ENCODE assay signal across 19 cellular contexts in genomic region chr6:36068012-36068392, GRCh38. TPM values are rescaled to one million over a fixed set of nuclear protein-coding genes. Genes with fewer than 3 reads are reported as not detected.
DNase-seq lines count a peak whose midpoint lies in the region; ATAC-seq and TF ChIP-seq lines count a peak whose summit lies in the region.
"Had no signal": no experiment of that assay in that cellular context is flagged by ENCODE, and none has a peak within 500 bp of the region (broad histone marks: within the 10 kb centered on the region; RNA-seq: fewer than 3 reads in every experiment).

No MANE protein-coding gene starts in this region.

- H3K9me3 ChIP-seq in colonic mucosa, result no peaks in the 10 kb centered on the region
- H3K9me3 ChIP-seq: ascending aorta, vagina had no signal

- H3K4me1 Mint-ChIP-seq in stimulated activated naive CD8-positive, alpha-beta T cell treated with anti-CD3 and anti-CD28 coated beads, Interleukin-15, Interleukin-2, amounts not matched to agents 100 ng/mL and 50 ng/mL, for 24 hours (ENCODE audit: low read depth), result peaks cover 68% of the 10 kb centered on the region
- peaks cover 15% of the 10 kb centered on the region for H3K4me1 Mint-ChIP-seq in nephron progenitor cell

- H3K27ac ChIP-seq in colonic mucosa, result no peak overlapping the region
- H3K27ac ChIP-seq: ascending aorta, foreskin keratinocyte, vagina had no signal

- no peaks in the 10 kb centered on the region for H3K27me3 ChIP-seq in colonic mucosa
- H3K27me3 ChIP-seq: ascending aorta, foreskin keratinocyte, vagina had no signal

- H3K27me3 Mint-ChIP-seq in stimulated activated naive CD8-positive, alpha-beta T cell treated with anti-CD3 and anti-CD28 coated beads, Interleukin-15, Interleukin-2, amounts not matched to agents 100 ng/mL and 50 ng/mL, for 24 hours, result no peaks in the 10 kb centered on the region
- no peaks in the 10 kb centered on the region for H3K27me3 Mint-ChIP-seq in nephron progenitor cell (ENCODE audit: low read depth, poor library complexity)

- H3K4me1 ChIP-seq in colonic mucosa, result no peaks in the 10 kb centered on the region
- H3K4me1 ChIP-seq: foreskin keratinocyte had no signal

- H3K9me3 Mint-ChIP-seq in stimulated activated naive CD8-positive, alpha-beta T cell treated with anti-CD3 and anti-CD28 coated beads, Interleukin-15, Interleukin-2, amounts not matched to agents 100 ng/mL and 50 ng/mL, for 24 hours, result no peaks in the 10 kb centered on the region
- H3K9me3 Mint-ChIP-seq in nephron progenitor cell, result no peaks in the 10 kb centered on the region

- intact Hi-C loops in colonic mucosa (cut with DNase I), result no loop called here

- no peak for DNase-seq in stimulated activated naive CD8-positive, alpha-beta T cell treated with anti-CD3 and anti-CD28 coated beads, Interleukin-15, Interleukin-2, amounts not matched to agents 100 U/mL and 50 U/mL, for 24 hours
- peak; percentile 25 for DNase-seq in colonic mucosa
- no peak for DNase-seq in nephron progenitor cell
- no peak for DNase-seq in NCI-H1092 treated with DMSO at 0.1 percent for 48 hours (lab: John Stamatoyannopoulos, UW)
- DNase-seq in NCI-H774 (lab: John Stamatoyannopoulos, UW), result no peak
- no peak for DNase-seq in stimulated activated CD4-positive, alpha-beta T cell treated with anti-CD3 and anti-CD28 coated beads, Interleukin-12 subunit alpha, Interleukin-12 subunit beta, amount 100 ng/mL, for 4 hours
- DNase-seq: activated effector memory CD4-positive, alpha-beta T cell treated with anti-CD3 and anti-CD28 coated beads, Interleukin-2, amount 50 U/mL, for 16 hours; foreskin keratinocyte; MM.1S; NCI-H2029; NCI-H510A; stimulated activated naive CD4-positive, alpha-beta T cell treated with Interleukin-2 at 50 U/mL for 16 hours had no signal

- H3K9ac ChIP-seq in colonic mucosa (ENCODE audit: low read depth in 2 of 2, low read length in 2 of 2), result no peak overlapping the region

- no peak overlapping the region for H3K4me3 ChIP-seq in colonic mucosa
- H3K4me3 ChIP-seq: ascending aorta, vagina had no signal

- H3K27ac Mint-ChIP-seq in stimulated activated naive CD8-positive, alpha-beta T cell treated with anti-CD3 and anti-CD28 coated beads, Interleukin-15, Interleukin-2, amounts not matched to agents 100 ng/mL and 50 ng/mL, for 24 hours, result peak overlapping the region; percentile 14
- peak overlapping the region; percentile 18 for H3K27ac Mint-ChIP-seq in nephron progenitor cell

- ATAC-seq in stimulated activated naive CD8-positive, alpha-beta T cell treated with anti-CD3 and anti-CD28 coated beads, Interleukin-15, Interleukin-2, amounts not matched to agents 100 U/mL and 50 U/mL, for 24 hours, result no peak
- no peak for ATAC-seq in HG03025 (IDR thresholded peaks at IDR 0.05; ENCODE audit: low FRiP score, unreplicated experiment)
- ATAC-seq: foreskin keratinocyte had no signal

- TF ChIP-seq CTCF in colonic mucosa (IDR thresholded peaks at IDR 0.05), result no peak
- TF ChIP-seq CTCF in nephron progenitor cell (IDR thresholded peaks at IDR 0.05), result no peak

- H3K36me3 ChIP-seq in colonic mucosa, result no peaks in the 10 kb centered on the region
- H3K36me3 ChIP-seq: ascending aorta, vagina had no signal

- H3K4me3 Mint-ChIP-seq in stimulated activated naive CD8-positive, alpha-beta T cell treated with anti-CD3 and anti-CD28 coated beads, Interleukin-15, Interleukin-2, amounts not matched to agents 100 ng/mL and 50 ng/mL, for 24 hours, result no peak overlapping the region
- H3K4me3 Mint-ChIP-seq in nephron progenitor cell, result no peak overlapping the region

- H3K36me3 Mint-ChIP-seq in stimulated activated naive CD8-positive, alpha-beta T cell treated with anti-CD3 and anti-CD28 coated beads, Interleukin-15, Interleukin-2, amounts not matched to agents 100 ng/mL and 50 ng/mL, for 24 hours (ENCODE audit: low read depth), result peaks cover 22% of the 10 kb centered on the region
- H3K36me3 Mint-ChIP-seq in nephron progenitor cell (ENCODE audit: low read depth), result peaks cover 14% of the 10 kb centered on the region

RNA-seq across cellular contexts. Expression of gene MAPK14, which starts 40.4 kb away (rescaled TPM):
- total RNA-seq in colonic mucosa, result 10 to 100 TPM; 62.2 to 76.1 TPM

RNA-seq across cellular contexts. Expression of gene SLC26A8, which starts 43.6 kb away (rescaled TPM):
- total RNA-seq in colonic mucosa, result under 1 TPM in 1 of 2 donors, not detected in 1; 0.27 TPM
- total RNA-seq: activated CD8-positive, alpha-beta memory T cell treated with anti-CD3 and anti-CD28 coated beads for 36 hours; ascending aorta; foreskin keratinocyte; myocyte; T-helper 2 cell treated with Interferon-gamma antibody and Interleukin-4, amounts not matched to agents 100 ng/mL and 5 ng/mL, for 36 hours; vagina had no signal
